16 cellular contexts compared by ENCODE assay signal in the genomic region with DNA sequence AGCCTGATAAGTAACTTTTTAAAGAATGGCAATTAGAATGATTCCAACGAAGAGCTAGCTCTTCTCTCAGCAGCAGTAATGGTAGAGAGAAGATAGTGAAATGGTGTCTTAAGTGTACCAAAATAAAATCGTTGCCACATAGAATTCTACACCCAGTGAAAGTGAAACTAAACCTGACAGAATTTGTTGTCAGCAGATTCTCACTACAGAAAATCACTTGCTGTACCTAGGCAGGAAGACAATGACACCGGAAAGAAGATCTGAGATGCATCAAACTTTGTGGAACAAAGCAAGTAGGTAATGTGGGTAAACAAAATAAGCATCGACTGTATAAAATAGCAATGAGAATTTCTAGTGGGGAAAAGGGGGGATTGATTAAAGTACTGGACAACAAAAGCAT. TPM values are rescaled to one million over a fixed set of nuclear protein-coding genes. Genes with fewer than 3 reads are reported as not detected.
DNase-seq lines count a peak whose midpoint lies in the region; TF ChIP-seq lines count a peak whose summit lies in the region.
"Had no signal": no experiment of that assay in that cellular context is flagged by ENCODE, and none has a peak within 500 bp of the region (broad histone marks: within the 10 kb centered on the region; RNA-seq: fewer than 3 reads in every experiment).

No MANE protein-coding gene starts in this region.

- peaks cover 3% of the 10 kb centered on the region for H3K9me3 Mint-ChIP-seq in activated T-cell treated with anti-CD3 and anti-CD28 coated beads, Interleukin-2, amount 50 U/mL, for 24 hours
- H3K9me3 Mint-ChIP-seq in stimulated activated naive CD8-positive, alpha-beta T cell treated with anti-CD3 and anti-CD28 coated beads, Interleukin-15, Interleukin-2, amounts not matched to agents 100 ng/mL and 50 ng/mL, for 24 hours, result no peaks in the 10 kb centered on the region
- H3K9me3 Mint-ChIP-seq in glutamatergic neuron (ENCODE audit: unreplicated experiment), result peaks cover 4% of the 10 kb centered on the region

- H3K9ac ChIP-seq in KMS-11 (no peak overlapping the region), adipocyte (ENCODE audit: low read length) (no peak overlapping the region)

- H3K27ac Mint-ChIP-seq in activated T-cell treated with anti-CD3 and anti-CD28 coated beads, Interleukin-2, amount 50 U/mL, for 24 hours, result peak overlapping the region; percentile 57
- H3K27ac Mint-ChIP-seq in stimulated activated naive CD8-positive, alpha-beta T cell treated with anti-CD3 and anti-CD28 coated beads, Interleukin-15, Interleukin-2, amounts not matched to agents 100 ng/mL and 50 ng/mL, for 24 hours, result peak overlapping the region; percentile 76
- H3K27ac Mint-ChIP-seq in glutamatergic neuron (ENCODE audit: unreplicated experiment), result no peak overlapping the region

- no peak for DNase-seq in activated T-cell treated with anti-CD3 and anti-CD28 coated beads, Interleukin-2, amount 50 U/mL, for 24 hours
- no peak for DNase-seq in activated T-cell treated with anti-CD3 and anti-CD28 coated beads, Interleukin-2, amount 50 U/mL, for 1 hour
- DNase-seq in adipocyte (ENCODE audit: low read depth) (no peak), HPDE6-E6E7 (ENCODE audit: extremely low spot score) (no peak), HuH-7.5 (ENCODE audit: low spot score) (no peak), glutamatergic neuron (no peak)
- DNase-seq: BE2C; KBM-7; lower lobe of right lung; NCI-H748 treated with DMSO at 0.1 percent for 48 hours; stimulated activated CD4-positive, alpha-beta T cell treated with anti-CD3 and anti-CD28 coated beads, Interleukin-12 subunit alpha, Interleukin-12 subunit beta, amount 100 ng/mL, for 4 hours; substantia nigra had no signal

- no peaks in the 10 kb centered on the region for H4K20me1 ChIP-seq in KMS-11 (ENCODE audit: insufficient read depth)

- H3K36me3 ChIP-seq in KMS-11 (ENCODE audit: insufficient read depth) (no peaks in the 10 kb centered on the region), adipocyte (ENCODE audit: control insufficient read depth, insufficient read depth, low read length, severe bottlenecking) (no peaks in the 10 kb centered on the region)
- H3K36me3 ChIP-seq: BE2C, gastroesophageal sphincter, lower lobe of right lung had no signal

- peak overlapping the region; percentile 28 for H2AFZ ChIP-seq in KMS-11 (ENCODE audit: low read depth)

- H3K36me3 Mint-ChIP-seq in activated T-cell treated with anti-CD3 and anti-CD28 coated beads, Interleukin-2, amount 50 U/mL, for 24 hours (ENCODE audit: low read depth), result no peaks in the 10 kb centered on the region
- no peaks in the 10 kb centered on the region for H3K36me3 Mint-ChIP-seq in stimulated activated naive CD8-positive, alpha-beta T cell treated with anti-CD3 and anti-CD28 coated beads, Interleukin-15, Interleukin-2, amounts not matched to agents 100 ng/mL and 50 ng/mL, for 24 hours (ENCODE audit: low read depth)
- peaks cover 5% of the 10 kb centered on the region for H3K36me3 Mint-ChIP-seq in glutamatergic neuron (ENCODE audit: unreplicated experiment)

- H3K27me3 ChIP-seq in KMS-11 (ENCODE audit: insufficient read depth, low read depth) (no peaks in the 10 kb centered on the region), adipocyte (replicated peaks; ENCODE audit: control insufficient read depth, insufficient read depth, low read length) (no peaks in the 10 kb centered on the region)
- H3K27me3 ChIP-seq: BE2C, gastroesophageal sphincter had no signal

- H3K4me3 ChIP-seq in KMS-11 (IDR thresholded peaks at IDR 0.05; ENCODE audit: insufficient read depth, low read depth, low read length), result no peak overlapping the region
- peak overlapping the region; percentile 40 for H3K4me3 ChIP-seq in adipocyte (ENCODE audit: low read length)
- H3K4me3 ChIP-seq: gastroesophageal sphincter, lower lobe of right lung had no signal

- peaks cover 9% of the 10 kb centered on the region for H3K9me3 ChIP-seq in adipocyte (ENCODE audit: control insufficient read depth, low read length)
- H3K9me3 ChIP-seq: BE2C, lower lobe of right lung had no signal

- H3K4me1 Mint-ChIP-seq in activated T-cell treated with anti-CD3 and anti-CD28 coated beads, Interleukin-2, amount 50 U/mL, for 24 hours (ENCODE audit: low read depth), result peaks cover 33% of the 10 kb centered on the region
- peaks cover 18% of the 10 kb centered on the region for H3K4me1 Mint-ChIP-seq in stimulated activated naive CD8-positive, alpha-beta T cell treated with anti-CD3 and anti-CD28 coated beads, Interleukin-15, Interleukin-2, amounts not matched to agents 100 ng/mL and 50 ng/mL, for 24 hours (ENCODE audit: low read depth)
- no peaks in the 10 kb centered on the region for H3K4me1 Mint-ChIP-seq in glutamatergic neuron (ENCODE audit: low read depth, unreplicated experiment)

- H3K79me2 ChIP-seq in KMS-11 (ENCODE audit: insufficient read depth, low read depth), result no peaks in the 10 kb centered on the region

- peak overlapping the region; percentile 57 for H3K4me2 ChIP-seq in KMS-11

- TF ChIP-seq CTCF in KMS-11 (conservative IDR thresholded peaks at IDR 0.05; ENCODE audit: low read depth, low read length) (no peak), glutamatergic neuron (IDR thresholded peaks at IDR 0.05; ENCODE audit: partially characterized antibody, unreplicated experiment) (no peak)

- H3K4me3 Mint-ChIP-seq in activated T-cell treated with anti-CD3 and anti-CD28 coated beads, Interleukin-2, amount 50 U/mL, for 24 hours, result peak overlapping the region; percentile 32
- H3K4me3 Mint-ChIP-seq in stimulated activated naive CD8-positive, alpha-beta T cell treated with anti-CD3 and anti-CD28 coated beads, Interleukin-15, Interleukin-2, amounts not matched to agents 100 ng/mL and 50 ng/mL, for 24 hours, result peak overlapping the region; percentile 74
- H3K4me3 Mint-ChIP-seq in glutamatergic neuron (ENCODE audit: unreplicated experiment), result no peak overlapping the region

- H3K27ac ChIP-seq in KMS-11, result peak overlapping the region; percentile 55
- H3K27ac ChIP-seq: gastroesophageal sphincter, lower lobe of right lung had no signal

- H3K4me1 ChIP-seq in KMS-11 (ENCODE audit: low read depth, poor library complexity, severe bottlenecking) (peaks cover 30% of the 10 kb centered on the region), adipocyte (ENCODE audit: control insufficient read depth, insufficient read depth, low read length) (no peaks in the 10 kb centered on the region)
- H3K4me1 ChIP-seq: BE2C, gastroesophageal sphincter, lower lobe of right lung had no signal

- H3K27me3 Mint-ChIP-seq in activated T-cell treated with anti-CD3 and anti-CD28 coated beads, Interleukin-2, amount 50 U/mL, for 24 hours, result no peaks in the 10 kb centered on the region
- no peaks in the 10 kb centered on the region for H3K27me3 Mint-ChIP-seq in stimulated activated naive CD8-positive, alpha-beta T cell treated with anti-CD3 and anti-CD28 coated beads, Interleukin-15, Interleukin-2, amounts not matched to agents 100 ng/mL and 50 ng/mL, for 24 hours
- no peaks in the 10 kb centered on the region for H3K27me3 Mint-ChIP-seq in glutamatergic neuron (ENCODE audit: unreplicated experiment)

RNA-seq across cellular contexts. Expression of a gene that starts 20.7 kb away (rescaled TPM):
- 412 TPM for total RNA-seq in glutamatergic neuron (ENCODE audit: unreplicated experiment)
- total RNA-seq: bronchial epithelial cell had no signal
